9 cellular contexts compared by ENCODE assay signal in genomic region chr1:156076609-156077429, GRCh38. TPM values are rescaled to one million over a fixed set of nuclear protein-coding genes. Genes with fewer than 3 reads are reported as not detected.
DNase-seq lines count a peak whose midpoint lies in the region; ATAC-seq and TF ChIP-seq lines count a peak whose summit lies in the region.
"Had no signal": no experiment of that assay in that cellular context is flagged by ENCODE, and none has a peak within 500 bp of the region (broad histone marks: within the 10 kb centered on the region; RNA-seq: fewer than 3 reads in every experiment).

No MANE protein-coding gene starts in this region.

- no peaks in the 10 kb centered on the region for H3K9me3 ChIP-seq in right atrium auricular region
- no peaks in the 10 kb centered on the region for H3K9me3 ChIP-seq in sigmoid colon

- intact Hi-C loops in sigmoid colon (cut with DNase I) = no loop called here

- DNase-seq in right atrium auricular region (ENCODE audit: low spot score) (no peak), sigmoid colon (peak; percentile 78), RKO (ENCODE audit: low spot score) (no peak), inferior parietal cortex (ENCODE audit: extremely low spot score) (no peak), dedifferentiated amniotic fluid mesenchymal stem cell (ENCODE audit: extremely low spot score) (no peak)

- H3K27ac ChIP-seq in right atrium auricular region = no peak overlapping the region
- H3K27ac ChIP-seq in sigmoid colon = peak overlapping the region; percentile 57 to 73 (median 61)

- WGBS in sigmoid colon, 2 donors = 71 to 89% methylated on average over 73 of the region's 73 CpGs

- peak; percentile 46 for TF ChIP-seq POLR2A in GM18526 (IDR thresholded peaks at IDR 0.05; ENCODE audit: extremely low read depth, insufficient read length)
- TF ChIP-seq POLR2A in sigmoid colon (IDR thresholded peaks at IDR 0.05) = peak; percentile 30 to 38

- peak overlapping the region; percentile 39 to 51 for H3K4me3 ChIP-seq in right atrium auricular region
- peak overlapping the region; percentile 48 to 71 (median 58) for H3K4me3 ChIP-seq in sigmoid colon

- TF ChIP-seq CTCF in right atrium auricular region (IDR thresholded peaks at IDR 0.05) (no peak), sigmoid colon (IDR thresholded peaks at IDR 0.05) (no peak)

- no peak for TF ChIP-seq EP300 in sigmoid colon (IDR thresholded peaks at IDR 0.05)

- no peak for ATAC-seq in HG03439 (IDR thresholded peaks at IDR 0.05; ENCODE audit: unreplicated experiment)

- H3K36me3 ChIP-seq in right atrium auricular region (no peaks in the 10 kb centered on the region), sigmoid colon (no peaks in the 10 kb centered on the region)

- peaks cover 0 to 26% of the 10 kb centered on the region in 2 donors for H3K4me1 ChIP-seq in right atrium auricular region
- peaks cover 0 to 24% (median 19%) of the 10 kb centered on the region in 4 donors for H3K4me1 ChIP-seq in sigmoid colon

- H3K27me3 ChIP-seq in right atrium auricular region (no peaks in the 10 kb centered on the region), sigmoid colon (peaks cover 0 to 4% (median 0%) of the 10 kb centered on the region in 3 donors)

TF ChIP-seq in PFSK-1, 5 proteins besides CTCF, POLR2A, EP300 and RAD21:
- TF ChIP-seq FOXP2 (optimal IDR thresholded peaks at IDR 0.05; ENCODE audit: borderline replicate concordance, extremely low read depth, extremely low read length, insufficient read depth) (peak; percentile 47), POLR2AphosphoS5 (IDR thresholded peaks at IDR 0.05; ENCODE audit: low read depth, low read length) (no peak)
TF ChIP-seq in PFSK-1: peak in this region for 1.

RNA-seq across cellular contexts. Expression of gene MEX3A, which starts 5.4 kb away (rescaled TPM):
- 25.6 TPM for polyA plus RNA-seq in PFSK-1 (2012; ENCODE audit: insufficient read length, low read depth)
- under 1 TPM; 0.15 to 0.47 TPM for total RNA-seq in right atrium auricular region
- total RNA-seq in sigmoid colon = under 1 TPM; 0.27 to 0.36 (median 0.30) TPM
- polyA plus RNA-seq in sigmoid colon = 1 to 10 TPM in 1 of 3 donors, under 1 TPM in 2; 0.23 to 1.5 (median 0.60) TPM

RNA-seq across cellular contexts. Expression of gene RAB25, which starts 15.9 kb away (rescaled TPM):
- not detected for polyA plus RNA-seq in PFSK-1 (2012; ENCODE audit: insufficient read length, low read depth)
- total RNA-seq in right atrium auricular region (under 1 TPM in 1 of 2 donors, not detected in 1; 0.98 TPM), sigmoid colon (not detected)
- 100 to 1,000 TPM; 187 to 237 (median 201) TPM for polyA plus RNA-seq in sigmoid colon
- total RNA-seq: SK-MEL-5 had no signal

RNA-seq across cellular contexts. Expression of gene LAMTOR2, which starts 22.2 kb away (rescaled TPM):
- 99.5 TPM for polyA plus RNA-seq in PFSK-1 (2012; ENCODE audit: insufficient read length, low read depth)
- total RNA-seq in right atrium auricular region = 10 to 100 TPM; 46.1 to 50.7 TPM
- 10 to 100 TPM; 55.4 to 86.4 (median 71.3) TPM for total RNA-seq in sigmoid colon
- polyA plus RNA-seq in sigmoid colon = 100 to 1,000 TPM; 142 to 245 (median 199) TPM

RNA-seq across cellular contexts. Expression of gene UBQLN4, which starts 23.2 kb away (rescaled TPM):
- 65.6 TPM for polyA plus RNA-seq in PFSK-1 (2012; ENCODE audit: insufficient read length, low read depth)
- 10 to 100 TPM; 14.6 to 25.9 TPM for total RNA-seq in right atrium auricular region
- 10 to 100 TPM; 13.9 to 23.6 (median 19.8) TPM for total RNA-seq in sigmoid colon
- 10 to 100 TPM; 11.4 to 21.5 (median 14.8) TPM for polyA plus RNA-seq in sigmoid colon

RNA-seq across cellular contexts. Expression of gene LMNA, which starts 37.7 kb away (rescaled TPM):
- polyA plus RNA-seq in PFSK-1 (2012; ENCODE audit: insufficient read length, low read depth) = 392 TPM
- total RNA-seq in right atrium auricular region (100 to 1,000 TPM; 258 to 273 TPM), sigmoid colon (100 to 1,000 TPM; 129 to 241 (median 196) TPM)
- 100 to 1,000 TPM; 108 to 229 (median 142) TPM for polyA plus RNA-seq in sigmoid colon

Comparison
In these comparisons a context has a peak if more than half of its experiments do, and no peak if none do; other contexts are left out.
1. H3K27ac ChIP-seq: peak in sigmoid colon (4 of 4); none in right atrium auricular region (0 of 2).